In genomic region chr16:6382787-6383515, GRCh38 we compare ENCODE assay signal across 28 cellular contexts.
"Had no signal": no experiment of that assay in that cellular context is flagged by ENCODE, and none has a peak within 500 bp of the region (broad histone marks: within the 10 kb centered on the region; RNA-seq: fewer than 3 reads in every experiment).

No MANE protein-coding gene starts in this region.

- H3K36me3 Mint-ChIP-seq: activated CD8-positive, alpha-beta memory T cell treated with anti-CD3 and anti-CD28 coated beads, Interleukin-2, amount 10 ng/mL, durations not matched to agents 7 days and 5 days; activated naive CD4-positive, alpha-beta T cell treated with anti-CD3 and anti-CD28 coated beads, Interleukin-2, amount 50 U/mL, for 24 hours had no signal

- DNase-seq: activated CD4-positive, alpha-beta T cell treated with anti-CD3 and anti-CD28 coated beads for 48 hours; activated CD4-positive, alpha-beta T cell treated with anti-CD3 and anti-CD28 coated beads, Interleukin-2, amount 50 U/mL, for 4 hours; activated CD4-positive, CD25-positive, alpha-beta regulatory T cell treated with anti-CD3 and anti-CD28 coated beads, Interleukin-2, amount 50 U/mL, for 72 hours; activated CD8-positive, alpha-beta memory T cell treated with anti-CD3 and anti-CD28 coated beads, Interleukin-2, amount 10 ng/mL, durations not matched to agents 7 days and 5 days; activated effector memory CD4-positive, alpha-beta T cell treated with Interleukin-2 at 50 U/mL for 16 hours; activated naive CD4-positive, alpha-beta T cell; activated T-cell treated with anti-CD3 and anti-CD28 coated beads, Interleukin-2, amount 50 U/mL, for 24 hours; aorta; central memory CD4-positive, alpha-beta T cell; Kasumi-1; KBM-7; NCI-H1048; NCI-H146; NCI-H2029; NCI-H2107; NCI-H2171 treated with DMSO at 0.1 percent for 48 hours; NCI-H226; NCI-H526; NCI-H774; NK-92 treated with Interleukin-12 subunit alpha and Interleukin-12 subunit beta, amount 100 ng/mL, for 24 hours; OCI-M1; RPMI8226; SK-N-SH; T-helper 1 cell had no signal

- H3K27me3 Mint-ChIP-seq: activated CD8-positive, alpha-beta memory T cell treated with anti-CD3 and anti-CD28 coated beads, Interleukin-2, amount 10 ng/mL, durations not matched to agents 7 days and 5 days; activated naive CD4-positive, alpha-beta T cell treated with anti-CD3 and anti-CD28 coated beads, Interleukin-2, amount 50 U/mL, for 24 hours; activated T-cell treated with anti-CD3 and anti-CD28 coated beads, Interleukin-2, amount 50 U/mL, for 24 hours had no signal

- H3K4me3 Mint-ChIP-seq: activated CD8-positive, alpha-beta memory T cell treated with anti-CD3 and anti-CD28 coated beads, Interleukin-2, amount 10 ng/mL, durations not matched to agents 7 days and 5 days; activated naive CD4-positive, alpha-beta T cell treated with anti-CD3 and anti-CD28 coated beads, Interleukin-2, amount 50 U/mL, for 24 hours; activated T-cell treated with anti-CD3 and anti-CD28 coated beads, Interleukin-2, amount 50 U/mL, for 24 hours; activated T-helper 1 cell treated with anti-CD3 and anti-CD28 coated beads, Interleukin-12 subunit alpha, Interleukin-12 subunit beta, Interleukin-2, Interleukin-4 antibody, amounts not matched to agents 30 ng/mL and 10 ng/mL and 1 ng/mL, durations not matched to agents 14 hours and 24 hours and 36 hours had no signal

- ATAC-seq: activated CD8-positive, alpha-beta memory T cell treated with anti-CD3 and anti-CD28 coated beads, Interleukin-2, amount 10 ng/mL, durations not matched to agents 7 days and 5 days; Panc1; Right ventricle myocardium inferior had no signal

- H3K4me1 Mint-ChIP-seq: activated CD8-positive, alpha-beta memory T cell treated with anti-CD3 and anti-CD28 coated beads, Interleukin-2, amount 10 ng/mL, durations not matched to agents 7 days and 5 days; activated naive CD4-positive, alpha-beta T cell treated with anti-CD3 and anti-CD28 coated beads, Interleukin-2, amount 50 U/mL, for 24 hours had no signal

- H3K27ac Mint-ChIP-seq: activated CD8-positive, alpha-beta memory T cell treated with anti-CD3 and anti-CD28 coated beads, Interleukin-2, amount 10 ng/mL, durations not matched to agents 7 days and 5 days; activated naive CD4-positive, alpha-beta T cell treated with anti-CD3 and anti-CD28 coated beads, Interleukin-2, amount 50 U/mL, for 24 hours; activated T-cell treated with anti-CD3 and anti-CD28 coated beads, Interleukin-2, amount 50 U/mL, for 24 hours; activated T-helper 1 cell treated with anti-CD3 and anti-CD28 coated beads, Interleukin-12 subunit alpha, Interleukin-12 subunit beta, Interleukin-2, Interleukin-4 antibody, amounts not matched to agents 30 ng/mL and 10 ng/mL and 1 ng/mL, durations not matched to agents 14 hours and 24 hours and 36 hours had no signal
